Comparison of ENCODE assay signal across 8 cellular contexts in genomic region chr4:102869569-102870227, GRCh38. TPM values are rescaled to one million over a fixed set of nuclear protein-coding genes. Genes with fewer than 3 reads are reported as not detected.
DNase-seq lines count a peak whose midpoint lies in the region; ATAC-seq, FAIRE-seq and TF ChIP-seq lines count a peak whose summit lies in the region.

No MANE protein-coding gene starts in this region.

- peak overlapping the region; percentile 78 to 97 (median 86) for H3K4me2 ChIP-seq in BLaER1 treated with 17β-estradiol and CSF1 and Interleukin-3, amounts not matched to agents 10 nM and 100 nM

- peaks cover 3% of the 10 kb centered on the region for H3K9me3 Mint-ChIP-seq in glutamatergic neuron (ENCODE audit: unreplicated experiment)

- H3K36me3 ChIP-seq in BLaER1 treated with 17β-estradiol and CSF1 and Interleukin-3, amounts not matched to agents 10 nM and 100 nM, result peaks cover 18 to 34% (median 28%) of the 10 kb centered on the region in 11 experiments
- peaks cover 0 to under 1% of the 10 kb centered on the region in 2 donors for H3K36me3 ChIP-seq in small intestine (ENCODE audit: control insufficient read depth in 2 of 2, insufficient read depth in 2 of 2, low read length in 2 of 2)

- peak overlapping the region; percentile 99 for H3K4me3 Mint-ChIP-seq in glutamatergic neuron (ENCODE audit: unreplicated experiment)

- DNase-seq in activated CD8-positive, alpha-beta memory T cell treated with anti-CD3 and anti-CD28 coated beads, Interleukin-2, amount 50 U/mL, for 24 hours (ENCODE audit: extremely low read depth), result peak; percentile 13
- DNase-seq in glutamatergic neuron (no peak), small intestine (peak; percentile 4), GM19240 (ENCODE audit: insufficient read length, low spot score) (no peak), OCI-M2 (lab: John Stamatoyannopoulos, UW; ENCODE audit: unreplicated experiment) (no peak)

- FAIRE-seq in small intestine (lab: Jason Lieb, UNC), result no peak

- H4K20me1 ChIP-seq in BLaER1 treated with 17β-estradiol and CSF1 and Interleukin-3, amounts not matched to agents 10 nM and 100 nM, result peaks cover 0 to 10% (median 0%) of the 10 kb centered on the region in 11 experiments; a peak in 1 of 22 replicates

- H3K27ac ChIP-seq in BLaER1 treated with 17β-estradiol and CSF1 and Interleukin-3, amounts not matched to agents 10 nM and 100 nM, result peak overlapping the region; percentile 77 to 95 (median 92)
- peak overlapping the region; percentile 91 to 95 for H3K27ac ChIP-seq in small intestine (ENCODE audit: low read depth in 1 of 2, low read length in 1 of 2)

- H3K27me3 Mint-ChIP-seq in glutamatergic neuron (ENCODE audit: unreplicated experiment), result no peaks in the 10 kb centered on the region

- H3K27ac Mint-ChIP-seq in glutamatergic neuron (ENCODE audit: unreplicated experiment), result peak overlapping the region; percentile 95

- peak overlapping the region; percentile 80 to 93 (median 90) for H3K9ac ChIP-seq in BLaER1 treated with 17β-estradiol and CSF1 and Interleukin-3, amounts not matched to agents 10 nM and 100 nM

- no peaks in the 10 kb centered on the region for H3K36me3 Mint-ChIP-seq in glutamatergic neuron (ENCODE audit: unreplicated experiment)

- 2 to 7% (median 2%) methylated on average over 19 of the region's 19 CpGs for WGBS in small intestine, 3 donors

- H3K9me3 ChIP-seq in BLaER1 treated with 17β-estradiol and CSF1 and Interleukin-3, amounts not matched to agents 10 nM and 100 nM (replicated peaks in 1 of 11), result peaks cover 7 to 28% (median 21%) of the 10 kb centered on the region in 11 experiments
- no peaks in the 10 kb centered on the region for H3K9me3 ChIP-seq in small intestine (ENCODE audit: control insufficient read depth, low read depth)

- H3K4me1 Mint-ChIP-seq in glutamatergic neuron (ENCODE audit: low read depth, unreplicated experiment), result no peaks in the 10 kb centered on the region

- no peak for TF ChIP-seq CTCF in glutamatergic neuron (IDR thresholded peaks at IDR 0.05; ENCODE audit: partially characterized antibody, unreplicated experiment)

- peak overlapping the region; percentile 59 to 78 (median 72) for H3K4me3 ChIP-seq in BLaER1 treated with 17β-estradiol and CSF1 and Interleukin-3, amounts not matched to agents 10 nM and 100 nM
- peak overlapping the region; percentile 64 to 95 for H3K4me3 ChIP-seq in small intestine (ENCODE audit: low read depth in 1 of 2, low read length in 2 of 2)

- peak; percentile 34 for ATAC-seq in GM18909 (IDR thresholded peaks at IDR 0.05; ENCODE audit: poor library complexity, unreplicated experiment)
- peak; percentile 28 for ATAC-seq in HG03439 (IDR thresholded peaks at IDR 0.05; ENCODE audit: unreplicated experiment)

- peaks cover 22 to 48% (median 40%) of the 10 kb centered on the region in 10 experiments for H3K4me1 ChIP-seq in BLaER1 treated with 17β-estradiol and CSF1 and Interleukin-3, amounts not matched to agents 10 nM and 100 nM
- peaks cover 0 to 4% of the 10 kb centered on the region in 2 donors for H3K4me1 ChIP-seq in small intestine (ENCODE audit: control insufficient read depth in 2 of 2, insufficient read depth in 1 of 2, low read depth in 1 of 2, low read length in 1 of 2)

- H3K27me3 ChIP-seq in BLaER1 treated with 17β-estradiol and CSF1 and Interleukin-3, amounts not matched to agents 10 nM and 100 nM, result no peaks in the 10 kb centered on the region
- H3K27me3 ChIP-seq in small intestine (ENCODE audit: control insufficient read depth in 2 of 2, insufficient read depth in 2 of 2, low read length in 2 of 2), result no peaks in the 10 kb centered on the region

RNA-seq across cellular contexts. Expression of gene CISD2, which starts 0.9 kb away (rescaled TPM):
- 22.7 TPM for total RNA-seq in glutamatergic neuron (ENCODE audit: unreplicated experiment)
- 10 to 100 TPM; 25.7 to 39.8 (median 26.2) TPM for polyA plus RNA-seq in small intestine

RNA-seq across cellular contexts. Expression of gene UBE2D3, which starts 42.3 kb away (rescaled TPM):
- total RNA-seq in glutamatergic neuron (ENCODE audit: unreplicated experiment), result 261 TPM
- polyA plus RNA-seq in small intestine, result 100 to 1,000 TPM; 173 to 249 (median 232) TPM

Comparison
In these comparisons a context has a peak if more than half of its experiments do, and no peak if none do; other contexts are left out.
1. DNase-seq: peak in activated CD8-positive, alpha-beta memory T cell treated with anti-CD3 and anti-CD28 coated beads, Interleukin-2, amount 50 U/mL, for 24 hours (single experiment) and small intestine (single experiment); none in glutamatergic neuron (single experiment), GM19240 (single experiment) and OCI-M2 (single experiment).